1 cellular context compared by ENCODE assay signal in genomic region chr19:49773663-49774305, GRCh38.
TF ChIP-seq lines count a peak whose summit lies in the region.

No MANE protein-coding gene starts in this region.

TF ChIP-seq in GM23338, 12 proteins besides CTCF, POLR2A, EP300 and RAD21:
- no peak for TF ChIP-seq NANOG (IDR thresholded peaks at IDR 0.05; ENCODE audit: borderline replicate concordance)
- TF ChIP-seq CREB1 (CRISPR knock-in tag; IDR thresholded peaks at IDR 0.05; ENCODE audit: low read depth) = no peak
- TF ChIP-seq ZNF114 (CRISPR knock-in tag; IDR thresholded peaks at IDR 0.05) = no peak
